1 cellular context compared by ENCODE assay signal in the genomic region with DNA sequence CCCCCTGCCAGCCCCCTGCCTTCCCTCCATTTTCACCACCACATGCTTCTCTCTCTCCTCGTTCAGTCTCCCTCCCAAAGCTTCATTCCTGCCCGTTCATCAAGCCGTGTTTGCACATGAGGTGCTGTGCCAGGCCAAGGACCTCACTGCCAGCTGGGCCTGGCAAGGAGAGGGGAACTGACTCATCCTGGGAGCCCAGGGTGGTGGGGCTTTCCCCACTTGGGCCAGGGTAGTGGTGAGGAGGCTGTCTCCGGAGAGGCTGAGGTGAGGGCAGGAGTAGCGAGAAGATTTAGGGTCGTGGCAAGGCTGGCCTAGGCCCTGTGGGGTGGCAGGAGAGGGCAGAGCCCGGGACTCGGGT.
TF ChIP-seq lines count a peak whose summit lies in the region.

No MANE protein-coding gene starts in this region.

TF ChIP-seq in GM12878, 131 proteins besides CTCF, POLR2A, EP300 and RAD21 (continued from another document):
- no peak for TF ChIP-seq ZBED1 (IDR thresholded peaks at IDR 0.05; ENCODE audit: borderline replicate concordance)
- TF ChIP-seq GATAD2B (conservative IDR thresholded peaks at IDR 0.05; ENCODE audit: low read depth) = 0 out of 2 replicates have a peak, but pooled peaks have one; percentile 47
- TF ChIP-seq NR2C2 (IDR thresholded peaks at IDR 0.05; ENCODE audit: borderline replicate concordance, control insufficient read depth, insufficient read length, low read depth) = no peak
- TF ChIP-seq CBX3 (IDR thresholded peaks at IDR 0.05; ENCODE audit: borderline replicate concordance, low read depth) = no peak
TF ChIP-seq in GM12878: peak in this region for 11.
